ENCODE assay signal across 8 cellular contexts in genomic region chr1:44217809-44218410, GRCh38. TPM values are rescaled to one million over a fixed set of nuclear protein-coding genes. Genes with fewer than 3 reads are reported as not detected.
DNase-seq lines count a peak whose midpoint lies in the region; ATAC-seq, FAIRE-seq and TF ChIP-seq lines count a peak whose summit lies in the region.

No MANE protein-coding gene starts in this region.

- ATAC-seq in GM23338, result peak; percentile 70

- H3K4me2 ChIP-seq in GM23338 (no peak overlapping the region), keratinocyte (ENCODE audit: control insufficient read depth, extremely low read depth, insufficient read depth, low read depth, low read length) (no peak overlapping the region)

- no peak overlapping the region for H3K27ac ChIP-seq in GM23338 (ENCODE audit: low read depth)
- no peak overlapping the region for H3K27ac ChIP-seq in keratinocyte (ENCODE audit: control insufficient read depth, insufficient read depth, low read length)

- H2AFZ ChIP-seq in GM23338 (no peak overlapping the region), keratinocyte (ENCODE audit: control insufficient read depth, low read length) (no peak overlapping the region)

- TF ChIP-seq CTCF in AG09309 (IDR thresholded peaks at IDR 0.05; ENCODE audit: control insufficient read depth, insufficient read depth, low read depth, low read length, missing control alignments) (peak; percentile 89), GM23338 (conservative IDR thresholded peaks at IDR 0.05; ENCODE audit: low read depth in 2 of 2) (peak; percentile 89 to 96), cardiac fibroblast (IDR thresholded peaks at IDR 0.05; ENCODE audit: low read depth, low read length) (peak; percentile 89), keratinocyte (optimal IDR thresholded peaks at IDR 0.05 in 1 of 3, IDR thresholded peaks at IDR 0.05 in 1 of 3, conservative IDR thresholded peaks at IDR 0.05 in 1 of 3; ENCODE audit: extremely low read depth in 1 of 3, insufficient read depth in 2 of 3, low read length in 3 of 3) (peak; percentile 93 to 97 (median 97))

- no peaks in the 10 kb centered on the region for H3K9me1 ChIP-seq in keratinocyte (ENCODE audit: control insufficient read depth, extremely low read depth, insufficient read depth, low read length)

- H3K27ac Mint-ChIP-seq in GM23338, result no peak overlapping the region

- H3K4me1 ChIP-seq in GM23338 (ENCODE audit: insufficient read depth) (peaks cover 8% of the 10 kb centered on the region), keratinocyte (ENCODE audit: control insufficient read depth, extremely low read depth, insufficient read depth, low read length) (peaks cover 6% of the 10 kb centered on the region)

- no peaks in the 10 kb centered on the region for H3K9me3 ChIP-seq in keratinocyte (ENCODE audit: control insufficient read depth, low read depth, low read length)

- H3K4me1 Mint-ChIP-seq in GM23338, result peaks cover 8% of the 10 kb centered on the region

- no peaks in the 10 kb centered on the region for H3F3A ChIP-seq in GM23338 (replicated peaks; ENCODE audit: low read depth)

- H3K4me3 Mint-ChIP-seq in GM23338, result no peak overlapping the region

- no peak for DNase-seq in AG09309 (ENCODE audit: low read depth)
- peak; percentile 87 for DNase-seq in GM23338 (ENCODE audit: low spot score)
- peak; percentile 53 for DNase-seq in NCI-H2227 treated with DMSO at 0.1 percent for 48 hours (lab: John Stamatoyannopoulos, UW)
- peak; percentile 53 for DNase-seq in activated CD4-positive, CD25-positive, alpha-beta regulatory T cell treated with anti-CD3 and anti-CD28 coated beads, Interleukin-2, amount 50 U/mL, for 16 hours (ENCODE audit: low read depth, low spot score)
- DNase-seq in cardiac fibroblast (ENCODE audit: low read depth in 2 of 2), result peak; percentile 74 to 76
- DNase-seq in keratinocyte (ENCODE audit: low read depth, low spot score), result peak; percentile 25
- DNase-seq in stimulated activated CD4-positive, alpha-beta T cell treated with anti-CD3 and anti-CD28 coated beads, Interleukin-1b, Interleukin-23, amount 100 ng/mL, for 4 hours (ENCODE audit: low read depth in 2 of 2), result peak; percentile 59 to 69
- DNase-seq in cortex of kidney (lab: John Stamatoyannopoulos, UW), result no peak

- H3K27me3 Mint-ChIP-seq in GM23338 (ENCODE audit: insufficient read depth, low read depth, poor library complexity), result peaks cover 22% of the 10 kb centered on the region

- no peaks in the 10 kb centered on the region for H3K9me2 ChIP-seq in GM23338 (ENCODE audit: insufficient read depth)

- FAIRE-seq in keratinocyte (lab: Jason Lieb, UNC), result peak; percentile 84

- no peaks in the 10 kb centered on the region; the same call in 1 of the 2 replicates for H4K20me1 ChIP-seq in GM23338 (replicated peaks; ENCODE audit: insufficient read depth)
- H4K20me1 ChIP-seq in keratinocyte (ENCODE audit: control insufficient read depth, extremely low read depth, insufficient read depth, low read length), result no peaks in the 10 kb centered on the region

- peaks cover 12% of the 10 kb centered on the region; the same call in 1 of the 2 replicates for H3K36me3 ChIP-seq in GM23338 (ENCODE audit: insufficient read depth)
- H3K36me3 ChIP-seq in keratinocyte (ENCODE audit: control insufficient read depth in 2 of 2, extremely low read depth in 1 of 2, insufficient read depth in 2 of 2, low read length in 2 of 2), result peaks cover 24 to 30% of the 10 kb centered on the region in 2 experiments

- H3K9ac ChIP-seq in keratinocyte (ENCODE audit: control insufficient read depth, extremely low read depth, insufficient read depth, low read length), result no peak overlapping the region

- H3K9me3 Mint-ChIP-seq in GM23338, result no peaks in the 10 kb centered on the region

- dilution Hi-C loops in keratinocyte (cut with MboI; ENCODE audit: extremely low pct_ligation_motif_present, low sequenced_read_pairs), result no loop called here

- H3K79me2 ChIP-seq in GM23338 (replicated peaks; ENCODE audit: insufficient read depth) (peaks cover 6% of the 10 kb centered on the region; the same call in 1 of the 2 replicates), keratinocyte (ENCODE audit: control insufficient read depth, insufficient read depth, low read length) (peaks cover 7% of the 10 kb centered on the region)

- no peaks in the 10 kb centered on the region for H3K27me3 ChIP-seq in GM23338 (ENCODE audit: insufficient read depth)
- H3K27me3 ChIP-seq in keratinocyte (ENCODE audit: control insufficient read depth, extremely low read depth, insufficient read depth, low read length), result no peaks in the 10 kb centered on the region

- H3K4me3 ChIP-seq in AG09309 (ENCODE audit: control insufficient read depth, low read depth, low read length) (no peak overlapping the region), GM23338 (no peak overlapping the region), cardiac fibroblast (replicated peaks in 1 of 2; ENCODE audit: low read depth in 2 of 2, low read length in 2 of 2) (no peak overlapping the region), keratinocyte (ENCODE audit: control insufficient read depth in 2 of 3, extremely low read depth in 1 of 3, insufficient read depth in 2 of 3, low read depth in 1 of 3, low read length in 3 of 3) (no peak overlapping the region)

- H3K36me3 Mint-ChIP-seq in GM23338 (ENCODE audit: low read depth), result peaks cover 58% of the 10 kb centered on the region

TF ChIP-seq in GM23338, 12 proteins besides CTCF, POLR2A, EP300 and RAD21:
- TF ChIP-seq JUNB (IDR thresholded peaks at IDR 0.05; ENCODE audit: unreplicated experiment) (no peak), CREB1 (CRISPR knock-in tag; IDR thresholded peaks at IDR 0.05; ENCODE audit: low read depth) (no peak)
TF ChIP-seq in GM23338: peak in this region for 0.

RNA-seq across cellular contexts. Expression of gene DMAP1, which starts 4.6 kb away (rescaled TPM):
- 38.8 and 40.0 TPM in 2 replicates for total RNA-seq in GM23338 (2014; rRNA removed; shearing (Covaris generic))
- polyA plus RNA-seq in GM23338 (2016; fragmentation: Nextera tagmentation; extraction: Ambion mirVana) (27.9 and 32.6 TPM in 2 replicates), keratinocyte (25.9 to 30.0 TPM (median 27.2 TPM) in 3 replicates)
- polyA plus RNA-seq in keratinocyte (2011; ENCODE audit: low read depth), result 10.8 TPM
- polyA plus RNA-seq in keratinocyte (2011; cell fraction: cytosol; rRNA removed), result 15.7 and 22.8 TPM in 2 replicates
- polyA plus RNA-seq in keratinocyte (2011; cell fraction: nucleus; rRNA removed), result 55.2 and 57.8 TPM in 2 replicates
- 9.7 and 23.4 TPM in 2 replicates for polyA plus RNA-seq in keratinocyte (2012; ENCODE audit: low replicate concordance)
- 27.6 to 58.3 TPM (median 33.5 TPM) in 3 replicates for polyA minus RNA-seq in keratinocyte
- polyA minus RNA-seq in keratinocyte (2011; cell fraction: cytosol; rRNA and poly(A)+ RNA removed), result 41.4 TPM
- polyA minus RNA-seq in keratinocyte (2011; cell fraction: nucleus; rRNA and poly(A)+ RNA removed), result 19.2 and 20.6 TPM in 2 replicates

Comparison
In these comparisons a context has a peak if more than half of its experiments do, and no peak if none do; other contexts are left out.
1. DNase-seq: peak in GM23338 (single experiment), NCI-H2227 treated with DMSO at 0.1 percent for 48 hours (single experiment), activated CD4-positive, CD25-positive, alpha-beta regulatory T cell treated with anti-CD3 and anti-CD28 coated beads, Interleukin-2, amount 50 U/mL, for 16 hours (single experiment), cardiac fibroblast (2 of 2), keratinocyte (single experiment) and stimulated activated CD4-positive, alpha-beta T cell treated with anti-CD3 and anti-CD28 coated beads, Interleukin-1b, Interleukin-23, amount 100 ng/mL, for 4 hours (2 of 2); none in AG09309 (single experiment) and cortex of kidney (single experiment).
2. Peak in every context shown above with its lines, with median percentiles within 50 percentile points of each other: CTCF ChIP-seq.